In genomic region chr15:72685301-72685924, GRCh38 we compare ENCODE assay signal across 8 cellular contexts. TPM values are rescaled to one million over a fixed set of nuclear protein-coding genes. Genes with fewer than 3 reads are reported as not detected.
DNase-seq lines count a peak whose midpoint lies in the region; ATAC-seq and TF ChIP-seq lines count a peak whose summit lies in the region.

No MANE protein-coding gene starts in this region.

- H3K9me3 ChIP-seq in thoracic aorta = no peaks in the 10 kb centered on the region

- H3K27me3 Mint-ChIP-seq in activated CD4-positive, alpha-beta T cell treated with anti-CD3 and anti-CD28 coated beads, Interleukin-2, amount 10 ng/mL, durations not matched to agents 7 days and 5 days = no peaks in the 10 kb centered on the region
- peaks cover 8% of the 10 kb centered on the region for H3K27me3 Mint-ChIP-seq in activated naive CD8-positive, alpha-beta T cell treated with anti-CD3 and anti-CD28 coated beads, Interleukin-2, amount 10 ng/mL, durations not matched to agents 7 days and 5 days

- peak overlapping the region; percentile 75 for H3K4me3 ChIP-seq in thoracic aorta

- CTCF ChIA-PET in activated CD4-positive, alpha-beta T cell treated with anti-CD3 and anti-CD28 coated beads, Interleukin-2, amount 10 ng/mL, durations not matched to agents 7 days and 5 days (lab: Charles Lee) = interaction anchor here (0.7 to 1.8 kb wide), 3 partner anchors 10 to 37 kb away, joined by 3 to 8 read pairs (median 4); no protein-coding TSS in a partner anchor

- H3K27ac Mint-ChIP-seq in activated CD4-positive, alpha-beta T cell treated with anti-CD3 and anti-CD28 coated beads, Interleukin-2, amount 10 ng/mL, durations not matched to agents 7 days and 5 days = peak overlapping the region; percentile 97
- peak overlapping the region; percentile 87 for H3K27ac Mint-ChIP-seq in activated naive CD8-positive, alpha-beta T cell treated with anti-CD3 and anti-CD28 coated beads, Interleukin-2, amount 10 ng/mL, durations not matched to agents 7 days and 5 days

- H3K27ac ChIP-seq in layer of hippocampus (ENCODE audit: low read depth, low read length) (peak overlapping the region; percentile 90), thoracic aorta (peak overlapping the region; percentile 86 to 87)

- H3K36me3 ChIP-seq in thoracic aorta = no peaks in the 10 kb centered on the region

- H3K36me3 Mint-ChIP-seq in activated CD4-positive, alpha-beta T cell treated with anti-CD3 and anti-CD28 coated beads, Interleukin-2, amount 10 ng/mL, durations not matched to agents 7 days and 5 days (ENCODE audit: low read depth) = peaks cover 4% of the 10 kb centered on the region
- peaks cover 2% of the 10 kb centered on the region for H3K36me3 Mint-ChIP-seq in activated naive CD8-positive, alpha-beta T cell treated with anti-CD3 and anti-CD28 coated beads, Interleukin-2, amount 10 ng/mL, durations not matched to agents 7 days and 5 days

- peak; percentile 8 for DNase-seq in activated CD4-positive, alpha-beta T cell treated with anti-CD3 and anti-CD28 coated beads, Interleukin-2, amount 10 ng/mL, durations not matched to agents 7 days and 5 days
- DNase-seq in activated CD4-positive, alpha-beta T cell treated with anti-CD3 and anti-CD28 coated beads for 4 hours = no peak
- DNase-seq in activated naive CD8-positive, alpha-beta T cell treated with anti-CD3 and anti-CD28 coated beads, Interleukin-2, amount 10 ng/mL, durations not matched to agents 7 days and 5 days = no peak
- DNase-seq in thoracic aorta (ENCODE audit: low spot score) (no peak), NCI-H1694 (lab: John Stamatoyannopoulos, UW) (no peak), sciatic nerve (ENCODE audit: low spot score) (no peak)

- no peak for TF ChIP-seq CTCF in thoracic aorta (IDR thresholded peaks at IDR 0.05)

- H3K27me3 ChIP-seq in layer of hippocampus (ENCODE audit: control insufficient read depth, insufficient read depth, low read length) (no peaks in the 10 kb centered on the region), thoracic aorta (replicated peaks; ENCODE audit: insufficient read depth) (no peaks in the 10 kb centered on the region)

- peak overlapping the region; percentile 91 for H3K4me3 Mint-ChIP-seq in activated CD4-positive, alpha-beta T cell treated with anti-CD3 and anti-CD28 coated beads, Interleukin-2, amount 10 ng/mL, durations not matched to agents 7 days and 5 days
- H3K4me3 Mint-ChIP-seq in activated naive CD8-positive, alpha-beta T cell treated with anti-CD3 and anti-CD28 coated beads, Interleukin-2, amount 10 ng/mL, durations not matched to agents 7 days and 5 days = peak overlapping the region; percentile 92

- ATAC-seq in activated naive CD8-positive, alpha-beta T cell treated with anti-CD3 and anti-CD28 coated beads, Interleukin-2, amount 10 ng/mL, durations not matched to agents 7 days and 5 days (ENCODE audit: low read depth) = no peak
- ATAC-seq in thoracic aorta (ENCODE audit: insufficient number of reproducible peaks, low FRiP score, low read depth) (peak; percentile 9), sciatic nerve (no peak), GM18517 (IDR thresholded peaks at IDR 0.05; ENCODE audit: unreplicated experiment) (no peak)

- peaks cover 18% of the 10 kb centered on the region for H3K4me1 Mint-ChIP-seq in activated CD4-positive, alpha-beta T cell treated with anti-CD3 and anti-CD28 coated beads, Interleukin-2, amount 10 ng/mL, durations not matched to agents 7 days and 5 days
- H3K4me1 Mint-ChIP-seq in activated naive CD8-positive, alpha-beta T cell treated with anti-CD3 and anti-CD28 coated beads, Interleukin-2, amount 10 ng/mL, durations not matched to agents 7 days and 5 days = peaks cover 11% of the 10 kb centered on the region

- POLR2A ChIA-PET in activated CD4-positive, alpha-beta T cell treated with anti-CD3 and anti-CD28 coated beads, Interleukin-2, amount 10 ng/mL, durations not matched to agents 7 days and 5 days (lab: Charles Lee) = interaction anchor here (0.5 kb wide), 1 partner anchor 1796 kb away, joined by 3 read pairs; no protein-coding TSS in a partner anchor
- POLR2A ChIA-PET in activated naive CD8-positive, alpha-beta T cell treated with anti-CD3 and anti-CD28 coated beads, Interleukin-2, amount 10 ng/mL, durations not matched to agents 7 days and 5 days (lab: Charles Lee) = interaction anchor here (1.0 to 1.5 kb wide), 3 partner anchors 9 to 310 kb away, joined by 3 to 5 read pairs (median 4); partner anchors contain the start of gene HEXA

- peaks cover 0 to 17% of the 10 kb centered on the region in 2 donors for H3K4me1 ChIP-seq in thoracic aorta (ENCODE audit: control insufficient read depth in 1 of 2, low read depth in 2 of 2)

- H3K9me3 Mint-ChIP-seq in activated CD4-positive, alpha-beta T cell treated with anti-CD3 and anti-CD28 coated beads, Interleukin-2, amount 10 ng/mL, durations not matched to agents 7 days and 5 days = no peaks in the 10 kb centered on the region
- no peaks in the 10 kb centered on the region for H3K9me3 Mint-ChIP-seq in activated naive CD8-positive, alpha-beta T cell treated with anti-CD3 and anti-CD28 coated beads, Interleukin-2, amount 10 ng/mL, durations not matched to agents 7 days and 5 days

- intact Hi-C loops in sciatic nerve (cut with DNase I) = no loop called here

RNA-seq across cellular contexts. Expression of gene HIGD2B, which starts 0.6 kb away (rescaled TPM):
- not detected for total RNA-seq in activated CD4-positive, alpha-beta T cell treated with anti-CD3 and anti-CD28 coated beads, Interleukin-2, amount 10 ng/mL, durations not matched to agents 7 days and 5 days
- under 1 TPM in 1 of 2 experiments, not detected in 1; 0.62 TPM for total RNA-seq in activated naive CD8-positive, alpha-beta T cell treated with anti-CD3 and anti-CD28 coated beads, Interleukin-2, amount 10 ng/mL, durations not matched to agents 7 days and 5 days
- total RNA-seq in thoracic aorta (not detected), sciatic nerve (not detected)

RNA-seq across cellular contexts. Expression of gene BBS4, which starts 0.6 kb away (rescaled TPM):
- 10 to 100 TPM; 10.0 to 13.1 TPM for total RNA-seq in activated CD4-positive, alpha-beta T cell treated with anti-CD3 and anti-CD28 coated beads, Interleukin-2, amount 10 ng/mL, durations not matched to agents 7 days and 5 days
- total RNA-seq in activated naive CD8-positive, alpha-beta T cell treated with anti-CD3 and anti-CD28 coated beads, Interleukin-2, amount 10 ng/mL, durations not matched to agents 7 days and 5 days = 10 to 100 TPM; 17.1 to 19.3 TPM
- total RNA-seq in thoracic aorta (10 to 100 TPM; 22.1 to 22.6 TPM), sciatic nerve (28.9 TPM)

RNA-seq across cellular contexts. Expression of gene GOLGA6B, which starts 30.9 kb away (rescaled TPM):
- not detected for total RNA-seq in activated CD4-positive, alpha-beta T cell treated with anti-CD3 and anti-CD28 coated beads, Interleukin-2, amount 10 ng/mL, durations not matched to agents 7 days and 5 days
- not detected for total RNA-seq in activated naive CD8-positive, alpha-beta T cell treated with anti-CD3 and anti-CD28 coated beads, Interleukin-2, amount 10 ng/mL, durations not matched to agents 7 days and 5 days
- total RNA-seq in thoracic aorta = not detected
- not detected for total RNA-seq in sciatic nerve
